Comparison of ENCODE assay signal across 8 cellular contexts in genomic region chr14:68140111-68140741, GRCh38.
DNase-seq lines count a peak whose midpoint lies in the region; ATAC-seq and TF ChIP-seq lines count a peak whose summit lies in the region.

No MANE protein-coding gene starts in this region.

- H3K4me3 ChIP-seq in AG10803 (ENCODE audit: low read length), result no peak overlapping the region

- peak overlapping the region; percentile 87 for H3K27ac ChIP-seq in cingulate gyrus (ENCODE audit: low read depth, low read length)

- DNase-seq in AG10803 (ENCODE audit: low read depth) (peak; percentile 100), NCI-H187 (lab: John Stamatoyannopoulos, UW) (peak; percentile 56 to 62), lung microvascular endothelial cell (ENCODE audit: low read depth in 2 of 2) (peak; percentile 93 to 98), AML-193 (lab: John Stamatoyannopoulos, UW) (no peak)
- DNase-seq in activated CD4-positive, alpha-beta T cell treated with anti-CD3 and anti-CD28 coated beads for 48 hours, result no peak

- ATAC-seq in GM19397 (IDR thresholded peaks at IDR 0.05; ENCODE audit: unreplicated experiment) (no peak), GM21717 (IDR thresholded peaks at IDR 0.05; ENCODE audit: unreplicated experiment) (no peak)

- TF ChIP-seq CTCF in AG10803 (conservative IDR thresholded peaks at IDR 0.05; ENCODE audit: low read length), result no peak

Comparison
In these comparisons a context has a peak if more than half of its experiments do, and no peak if none do; other contexts are left out.
1. DNase-seq: peak in AG10803 (single experiment), NCI-H187 (2 of 2) and lung microvascular endothelial cell (2 of 2); none in activated CD4-positive, alpha-beta T cell treated with anti-CD3 and anti-CD28 coated beads for 48 hours (single experiment) and AML-193 (0 of 2).